ENCODE assay signal across 30 cellular contexts in genomic region chr19:17642656-17643055, GRCh38. TPM values are rescaled to one million over a fixed set of nuclear protein-coding genes. Genes with fewer than 3 reads are reported as not detected.
"Had no signal": no experiment of that assay in that cellular context is flagged by ENCODE, and none has a peak within 500 bp of the region (broad histone marks: within the 10 kb centered on the region; RNA-seq: fewer than 3 reads in every experiment).

No MANE protein-coding gene starts in this region.

- H3K36me3 Mint-ChIP-seq: stimulated activated effector memory CD8-positive, alpha-beta T cell treated with anti-CD3 and anti-CD28 coated beads, Interleukin-12 subunit alpha, Interleukin-12 subunit beta, amount 100 ng/mL, for 72 hours; stimulated activated memory B cell treated with anti-CD40 and anti-IgM and Interleukin-4, amounts not matched to agents 10 μg/mL and 1 μg/mL and 100 μg/mL, for 72 hours; stimulated activated naive B cell treated with anti-CD40 and anti-IgM and Interleukin-4, amounts not matched to agents 10 μg/mL and 1 μg/mL and 100 μg/mL, for 72 hours; type B pancreatic cell had no signal

- H3K27ac ChIP-seq: stomach, suprapubic skin, testis, thoracic aorta, thyroid gland, tibial artery, tibial nerve, transverse colon, upper lobe of left lung, upper lobe of right lung, uterus, vagina had no signal

- H3K9me3 ChIP-seq: stomach, suprapubic skin, testis, thoracic aorta, thyroid gland, tibial artery, tibial nerve, transverse colon, upper lobe of left lung, upper lobe of right lung, uterus, vagina had no signal

- H3K9me3 Mint-ChIP-seq: stimulated activated effector memory CD8-positive, alpha-beta T cell treated with anti-CD3 and anti-CD28 coated beads, Interleukin-12 subunit alpha, Interleukin-12 subunit beta, amount 100 ng/mL, for 72 hours; stimulated activated memory B cell treated with anti-CD40 and anti-IgM and Interleukin-4, amounts not matched to agents 10 μg/mL and 1 μg/mL and 100 μg/mL, for 72 hours; stimulated activated naive B cell treated with anti-CD40 and anti-IgM and Interleukin-4, amounts not matched to agents 10 μg/mL and 1 μg/mL and 100 μg/mL, for 72 hours; stimulated activated naive CD8-positive, alpha-beta T cell treated with anti-CD3 and anti-CD28 coated beads, Interleukin-15, amount 100 ng/mL, for 72 hours; stimulated activated naive CD8-positive, alpha-beta T cell treated with anti-CD3 and anti-CD28 coated beads, Interleukin-15, Interleukin-2, amounts not matched to agents 100 ng/mL and 50 ng/mL, for 24 hours; type B pancreatic cell had no signal

- H3K36me3 ChIP-seq: stomach, suprapubic skin, thoracic aorta, thyroid gland, tibial artery, tibial nerve, transverse colon, upper lobe of left lung, upper lobe of right lung, uterus, vagina had no signal

- DNase-seq: stimulated activated CD4-positive, alpha-beta T cell treated with anti-CD3 and anti-CD28 coated beads, Interleukin-2, amount 100 ng/mL, for 48 hours; stimulated activated CD4-positive, alpha-beta T cell treated with anti-CD3 and anti-CD28 coated beads, Interleukin-4, amount 100 ng/mL, for 1 hour; stimulated activated CD4-positive, alpha-beta T cell treated with anti-CD3 and anti-CD28 coated beads, Interleukin-4, amount 100 ng/mL, for 24 hours; stimulated activated CD4-positive, alpha-beta T cell treated with anti-CD3 and anti-CD28 coated beads, Interleukin-4, amount 100 ng/mL, for 4 hours; stimulated activated CD8-positive, alpha-beta memory T cell treated with anti-CD3 and anti-CD28 coated beads, Interleukin-4, amount 100 ng/mL, for 48 hours; stimulated activated naive B cell treated with anti-CD40 and anti-IgM and Interleukin-4, amounts not matched to agents 10 μg/mL and 1 μg/mL and 100 μg/mL, for 72 hours; stimulated activated naive CD4-positive, alpha-beta T cell; stimulated activated naive CD4-positive, alpha-beta T cell treated with Interleukin-2 at 50 U/mL for 16 hours; stimulated activated naive CD8-positive, alpha-beta T cell treated with anti-CD3 and anti-CD28 coated beads, Interleukin-15, amount 100 ng/mL, for 72 hours; stimulated activated naive CD8-positive, alpha-beta T cell treated with anti-CD3 and anti-CD28 coated beads, Interleukin-15, Interleukin-2, amounts not matched to agents 100 U/mL and 50 U/mL, for 24 hours; stomach; substantia nigra; testis; thyroid gland; tibial artery; transverse colon; trophoblast cell; upper lobe of left lung; upper lobe of right lung; uterus had no signal

- H3K27me3 ChIP-seq: testis, thyroid gland, tibial nerve, transverse colon, upper lobe of left lung, upper lobe of right lung, uterus, vagina had no signal

- H3K4me1 Mint-ChIP-seq: stimulated activated effector memory CD8-positive, alpha-beta T cell treated with anti-CD3 and anti-CD28 coated beads, Interleukin-12 subunit alpha, Interleukin-12 subunit beta, amount 100 ng/mL, for 72 hours; stimulated activated memory B cell treated with anti-CD40 and anti-IgM and Interleukin-4, amounts not matched to agents 10 μg/mL and 1 μg/mL and 100 μg/mL, for 72 hours; stimulated activated naive B cell treated with anti-CD40 and anti-IgM and Interleukin-4, amounts not matched to agents 10 μg/mL and 1 μg/mL and 100 μg/mL, for 72 hours; stimulated activated naive CD8-positive, alpha-beta T cell treated with anti-CD3 and anti-CD28 coated beads, Interleukin-15, amount 100 ng/mL, for 72 hours had no signal

- FAIRE-seq: urothelium cell line had no signal

- H3K4me3 ChIP-seq: stomach, suprapubic skin, testis, thoracic aorta, thyroid gland, tibial artery, tibial nerve, transverse colon, upper lobe of left lung, upper lobe of right lung, uterus, vagina had no signal

- H3K4me1 ChIP-seq: stomach, suprapubic skin, testis, thyroid gland, tibial artery, tibial nerve, transverse colon, upper lobe of left lung, upper lobe of right lung, uterus, vagina had no signal

- ATAC-seq: stimulated activated effector memory CD8-positive, alpha-beta T cell treated with anti-CD3 and anti-CD28 coated beads, Interleukin-12 subunit alpha, Interleukin-12 subunit beta, amount 100 ng/mL, for 72 hours; stimulated activated memory B cell treated with anti-CD40 and anti-IgM and Interleukin-4, amounts not matched to agents 10 μg/mL and 1 μg/mL and 100 μg/mL, for 72 hours; stimulated activated naive B cell treated with anti-CD40 and anti-IgM and Interleukin-4, amounts not matched to agents 10 μg/mL and 1 μg/mL and 100 μg/mL, for 72 hours; stimulated activated naive CD8-positive, alpha-beta T cell treated with anti-CD3 and anti-CD28 coated beads, Interleukin-15, amount 100 ng/mL, for 72 hours; stimulated activated naive CD8-positive, alpha-beta T cell treated with anti-CD3 and anti-CD28 coated beads, Interleukin-15, Interleukin-2, amounts not matched to agents 100 U/mL and 50 U/mL, for 24 hours; upper lobe of right lung had no signal

- H3K4me3 Mint-ChIP-seq: stimulated activated effector memory CD8-positive, alpha-beta T cell treated with anti-CD3 and anti-CD28 coated beads, Interleukin-12 subunit alpha, Interleukin-12 subunit beta, amount 100 ng/mL, for 72 hours; stimulated activated memory B cell treated with anti-CD40 and anti-IgM and Interleukin-4, amounts not matched to agents 10 μg/mL and 1 μg/mL and 100 μg/mL, for 72 hours; stimulated activated naive B cell treated with anti-CD40 and anti-IgM and Interleukin-4, amounts not matched to agents 10 μg/mL and 1 μg/mL and 100 μg/mL, for 72 hours; stimulated activated naive CD8-positive, alpha-beta T cell treated with anti-CD3 and anti-CD28 coated beads, Interleukin-15, amount 100 ng/mL, for 72 hours; stimulated activated naive CD8-positive, alpha-beta T cell treated with anti-CD3 and anti-CD28 coated beads, Interleukin-15, Interleukin-2, amounts not matched to agents 100 ng/mL and 50 ng/mL, for 24 hours; type B pancreatic cell had no signal

- H3K27ac Mint-ChIP-seq: stimulated activated effector memory CD8-positive, alpha-beta T cell treated with anti-CD3 and anti-CD28 coated beads, Interleukin-12 subunit alpha, Interleukin-12 subunit beta, amount 100 ng/mL, for 72 hours; stimulated activated memory B cell treated with anti-CD40 and anti-IgM and Interleukin-4, amounts not matched to agents 10 μg/mL and 1 μg/mL and 100 μg/mL, for 72 hours; stimulated activated naive B cell treated with anti-CD40 and anti-IgM and Interleukin-4, amounts not matched to agents 10 μg/mL and 1 μg/mL and 100 μg/mL, for 72 hours; stimulated activated naive CD8-positive, alpha-beta T cell treated with anti-CD3 and anti-CD28 coated beads, Interleukin-15, amount 100 ng/mL, for 72 hours; stimulated activated naive CD8-positive, alpha-beta T cell treated with anti-CD3 and anti-CD28 coated beads, Interleukin-15, Interleukin-2, amounts not matched to agents 100 ng/mL and 50 ng/mL, for 24 hours; type B pancreatic cell had no signal

RNA-seq across cellular contexts. Expression of gene UNC13A, which starts 45.5 kb away (rescaled TPM):
- total RNA-seq: subcutaneous adipose tissue had no signal
